In genomic region chr9:37287317-37287716, GRCh38 we compare ENCODE assay signal across 20 cellular contexts.
A peak's percentile ranks its signal among the peaks of the same experiment; 100 is the strongest.
DNase-seq lines count a peak whose midpoint lies in the region; ATAC-seq, FAIRE-seq and TF ChIP-seq lines count a peak whose summit lies in the region.
"Had no signal": no experiment of that assay in that cellular context is flagged by ENCODE, and none has a peak within 500 bp of the region (broad histone marks: within the 10 kb centered on the region; RNA-seq: fewer than 3 reads in every experiment).

No MANE protein-coding gene starts in this region.

- H3K36me3 Mint-ChIP-seq in activated T-cell treated with anti-CD3 and anti-CD28 coated beads, Interleukin-2, amount 50 U/mL, for 72 hours (ENCODE audit: insufficient read depth in 2 of 2): peaks cover 8 to 9% of the 10 kb centered on the region in 2 donors
- peaks cover 18% of the 10 kb centered on the region for H3K36me3 Mint-ChIP-seq in activated B cell treated with CpG ODN at 0.5 μM for 24 hours (ENCODE audit: low read depth)
- peaks cover 19 to 27% of the 10 kb centered on the region in 2 donors for H3K36me3 Mint-ChIP-seq in naive B cell

- DNase-seq in activated T-cell treated with anti-CD3 and anti-CD28 coated beads, Interleukin-2, amount 50 U/mL, for 72 hours: no peak
- DNase-seq in activated T-cell treated with anti-CD3 and anti-CD28 coated beads, Interleukin-2, amount 50 U/mL, for 1 hour: no peak
- no peak for DNase-seq in GM19239 (ENCODE audit: insufficient read length, low spot score)
- DNase-seq in activated B cell treated with CpG ODN at 0.5 μM for 24 hours: no peak
- no peak for DNase-seq in naive B cell
- DNase-seq in NCI-H82 (lab: John Stamatoyannopoulos, UW): no peak
- no peak for DNase-seq in SW 1271 (lab: John Stamatoyannopoulos, UW)
- DNase-seq: H9, HFFc6, KG1, MV-4-11, NCI-H1694 treated with DMSO at 0.1 percent for 48 hours, NCI-H2081 treated with DMSO at 0.1 percent for 48 hours, NCI-H2171 treated with DMSO at 0.1 percent for 48 hours, NCI-H524 treated with DMSO at 0.1 percent for 48 hours, PC-3, RPMI8226, SHP77 had no signal

- CTCF ChIA-PET in activated B cell treated with CpG ODN at 0.5 μM for 24 hours (lab: Charles Lee): no interaction called here

- POLR2A ChIA-PET in activated B cell treated with CpG ODN at 0.5 μM for 24 hours (lab: Charles Lee): interaction anchor here (0.6 to 1.8 kb wide), 6 partner anchors 14 to 297 kb away, joined by 3 to 4 read pairs (median 4); partner anchors contain the start of gene ZCCHC7

- H3K27me3 Mint-ChIP-seq in activated T-cell treated with anti-CD3 and anti-CD28 coated beads, Interleukin-2, amount 50 U/mL, for 72 hours (ENCODE audit: low read depth): no peaks in the 10 kb centered on the region
- no peaks in the 10 kb centered on the region for H3K27me3 Mint-ChIP-seq in activated B cell treated with CpG ODN at 0.5 μM for 24 hours
- no peaks in the 10 kb centered on the region for H3K27me3 Mint-ChIP-seq in naive B cell

- H3K4me1 Mint-ChIP-seq in activated T-cell treated with anti-CD3 and anti-CD28 coated beads, Interleukin-2, amount 50 U/mL, for 72 hours (ENCODE audit: low read depth): peaks cover 61% of the 10 kb centered on the region
- H3K4me1 Mint-ChIP-seq in activated B cell treated with CpG ODN at 0.5 μM for 24 hours (peaks cover 88% of the 10 kb centered on the region), naive B cell (peaks cover 41 to 90% (median 64%) of the 10 kb centered on the region in 3 donors)

- peak; percentile 89 for FAIRE-seq in GM19239 (lab: Jason Lieb, UNC)
- FAIRE-seq: D721Med had no signal

- intact Hi-C loops in activated B cell treated with CpG ODN at 0.5 μM for 24 hours (cut with micrococcal nuclease): no loop called here

- peak overlapping the region; percentile 24 for H3K27ac Mint-ChIP-seq in activated T-cell treated with anti-CD3 and anti-CD28 coated beads, Interleukin-2, amount 50 U/mL, for 72 hours
- peak overlapping the region; percentile 83 for H3K27ac Mint-ChIP-seq in activated B cell treated with CpG ODN at 0.5 μM for 24 hours
- H3K27ac Mint-ChIP-seq in naive B cell: peak overlapping the region; percentile 86 to 96 (median 96)
- H3K27ac Mint-ChIP-seq: H9, HFFc6 had no signal

- no peak for TF ChIP-seq CTCF in activated B cell treated with CpG ODN at 0.5 μM for 24 hours (IDR thresholded peaks at IDR 0.05)

- no peak for ATAC-seq in activated T-cell treated with anti-CD3 and anti-CD28 coated beads, Interleukin-2, amount 50 U/mL, for 72 hours (replicated peaks in 1 of 2)
- ATAC-seq in activated B cell treated with CpG ODN at 0.5 μM for 24 hours (ENCODE audit: low read depth): no peak
- no peak for ATAC-seq in naive B cell (ENCODE audit: low read depth in 2 of 2)
- no peak for ATAC-seq in HG03108 (IDR thresholded peaks at IDR 0.05; ENCODE audit: unreplicated experiment)
- ATAC-seq: PC-3 had no signal

- no peak overlapping the region for H3K4me3 Mint-ChIP-seq in activated T-cell treated with anti-CD3 and anti-CD28 coated beads, Interleukin-2, amount 50 U/mL, for 72 hours
- H3K4me3 Mint-ChIP-seq in activated B cell treated with CpG ODN at 0.5 μM for 24 hours (peak overlapping the region; percentile 4), naive B cell (peak overlapping the region in 6 of 8 donors; percentile 15 to 69 (median 67))
- H3K4me3 Mint-ChIP-seq: H9, HFFc6 had no signal

- peaks cover 0 to 2% of the 10 kb centered on the region in 2 donors for H3K9me3 Mint-ChIP-seq in activated T-cell treated with anti-CD3 and anti-CD28 coated beads, Interleukin-2, amount 50 U/mL, for 72 hours
- H3K9me3 Mint-ChIP-seq in activated B cell treated with CpG ODN at 0.5 μM for 24 hours: no peaks in the 10 kb centered on the region
- H3K9me3 Mint-ChIP-seq in naive B cell: peaks cover 0 to 9% (median 4%) of the 10 kb centered on the region in 7 donors
- H3K9me3 Mint-ChIP-seq: H9, HFFc6 had no signal

Comparison
In these comparisons a context has a peak if more than half of its experiments do, and no peak if none do; other contexts are left out.
1. H3K27ac Mint-ChIP-seq: peak in every context shown above with its lines; median percentile 96 in naive B cell; 83 in activated B cell treated with CpG ODN at 0.5 μM for 24 hours; 24 in activated T-cell treated with anti-CD3 and anti-CD28 coated beads, Interleukin-2, amount 50 U/mL, for 72 hours.
2. H3K4me3 Mint-ChIP-seq: peak in activated B cell treated with CpG ODN at 0.5 μM for 24 hours (single experiment) and naive B cell (6 of 8); none in activated T-cell treated with anti-CD3 and anti-CD28 coated beads, Interleukin-2, amount 50 U/mL, for 72 hours (0 of 2).